Comparison of ENCODE assay signal across 13 cellular contexts in genomic region chr4:88690355-88690754, GRCh38. TPM values are rescaled to one million over a fixed set of nuclear protein-coding genes. Genes with fewer than 3 reads are reported as not detected.
DNase-seq lines count a peak whose midpoint lies in the region; ATAC-seq, FAIRE-seq and TF ChIP-seq lines count a peak whose summit lies in the region.
"Had no signal": no experiment of that assay in that cellular context is flagged by ENCODE, and none has a peak within 500 bp of the region (broad histone marks: within the 10 kb centered on the region; RNA-seq: fewer than 3 reads in every experiment).

No MANE protein-coding gene starts in this region.

- H3K27ac Mint-ChIP-seq in GM23338, result peak overlapping the region; percentile 73
- H3K27ac Mint-ChIP-seq: activated B cell treated with CpG ODN at 0.5 μM for 24 hours had no signal

- peak in 1 of 2 experiments; percentile 18 for DNase-seq in A549 (ENCODE audit: low read depth in 1 of 2, low spot score in 1 of 2)
- DNase-seq in GM23338 (ENCODE audit: low spot score), result no peak
- DNase-seq in amniotic epithelial cell (ENCODE audit: low read depth), result peak; percentile 67
- DNase-seq in glomerular visceral epithelial cell (ENCODE audit: extremely low spot score), result peak; percentile 8
- no peak for DNase-seq in stimulated activated CD8-positive, alpha-beta memory T cell treated with anti-CD3 and anti-CD28 coated beads, Interleukin-4, amount 100 ng/mL, for 48 hours
- DNase-seq in stimulated activated CD4-positive, alpha-beta T cell treated with anti-CD3 and anti-CD28 coated beads, Interleukin-4, amount 100 ng/mL, for 24 hours, result no peak
- DNase-seq: activated B cell treated with CpG ODN at 0.5 μM for 24 hours, NCI-H526 treated with DMSO at 0.1 percent for 48 hours, SIG-M5 had no signal

- ATAC-seq in A549, result peak; percentile 50 to 74; a peak in 3 of 6 replicates
- no peak for ATAC-seq in GM23338
- ATAC-seq in HG02970 (IDR thresholded peaks at IDR 0.05; ENCODE audit: low FRiP score, unreplicated experiment), result no peak
- ATAC-seq in GM19397 (IDR thresholded peaks at IDR 0.05; ENCODE audit: unreplicated experiment), result no peak

- H3K4me2 ChIP-seq in A549, result peak overlapping the region; percentile 23; the same call in 1 of the 3 replicates
- H3K4me2 ChIP-seq in GM23338, result no peak overlapping the region
- H3K4me2 ChIP-seq: BLaER1 had no signal

- H2AFZ ChIP-seq in GM23338, result no peak overlapping the region

- H3K27ac ChIP-seq in A549 (no peak overlapping the region), GM23338 (ENCODE audit: low read depth) (no peak overlapping the region)
- H3K27ac ChIP-seq: BLaER1 had no signal

- WGBS in A549 (ENCODE audit: missing lambda C conversion rate), result 92% methylated on average over 3 of the region's 3 CpGs

- no peaks in the 10 kb centered on the region for H3K27me3 ChIP-seq in GM23338 (ENCODE audit: insufficient read depth)
- H3K27me3 ChIP-seq: BLaER1 had no signal

- H3K36me3 ChIP-seq in GM23338 (ENCODE audit: insufficient read depth), result no peaks in the 10 kb centered on the region

- H3K27me3 Mint-ChIP-seq in GM23338 (ENCODE audit: insufficient read depth, low read depth, poor library complexity), result peaks cover under 1% of the 10 kb centered on the region
- H3K27me3 Mint-ChIP-seq: activated B cell treated with CpG ODN at 0.5 μM for 24 hours had no signal

- H3K4me3 ChIP-seq in A549, result no peak overlapping the region
- no peak overlapping the region for H3K4me3 ChIP-seq in GM23338
- H3K4me3 ChIP-seq: BLaER1 had no signal

- peaks cover 3% of the 10 kb centered on the region; the same call in 2 of the 3 replicates for H3K4me1 Mint-ChIP-seq in GM23338
- H3K4me1 Mint-ChIP-seq: activated B cell treated with CpG ODN at 0.5 μM for 24 hours had no signal

- CTCF ChIA-PET in A549 (lab: Yijun Ruan, JAX), result interaction anchor here (0.6 to 1.8 kb wide), 3 partner anchors 16 to 333 kb away, joined by 3 to 4 read pairs (median 4); no protein-coding TSS in a partner anchor

- no peak for FAIRE-seq in A549 (lab: Jason Lieb, UNC)
- FAIRE-seq: G401.6 had no signal

- POLR2A ChIA-PET in A549 (lab: Yijun Ruan, JAX), result no interaction called here

- H3K9me3 Mint-ChIP-seq in GM23338, result no peaks in the 10 kb centered on the region
- H3K9me3 Mint-ChIP-seq: activated B cell treated with CpG ODN at 0.5 μM for 24 hours had no signal

- no peaks in the 10 kb centered on the region for H3K9me3 ChIP-seq in A549
- H3K9me3 ChIP-seq: BLaER1 had no signal

- H4K20me1 ChIP-seq in GM23338 (replicated peaks; ENCODE audit: insufficient read depth), result no peaks in the 10 kb centered on the region
- H4K20me1 ChIP-seq: BLaER1 had no signal

- no peaks in the 10 kb centered on the region for H3K9me2 ChIP-seq in GM23338 (ENCODE audit: insufficient read depth)

- no peak overlapping the region for H3K4me3 Mint-ChIP-seq in GM23338
- H3K4me3 Mint-ChIP-seq: activated B cell treated with CpG ODN at 0.5 μM for 24 hours had no signal

- no peak for TF ChIP-seq CTCF in A549 (IDR thresholded peaks at IDR 0.05)
- TF ChIP-seq CTCF in GM23338 (conservative IDR thresholded peaks at IDR 0.05; ENCODE audit: low read depth in 2 of 2), result no peak

- no peaks in the 10 kb centered on the region for H3F3A ChIP-seq in GM23338 (replicated peaks; ENCODE audit: low read depth)

- peaks cover 11% of the 10 kb centered on the region for H3K4me1 ChIP-seq in A549
- no peaks in the 10 kb centered on the region for H3K4me1 ChIP-seq in GM23338 (ENCODE audit: insufficient read depth)
- H3K4me1 ChIP-seq: BLaER1 had no signal

- TF ChIP-seq POLR2A in A549 (IDR thresholded peaks at IDR 0.05; ENCODE audit: low read length), result no peak

- TF ChIP-seq RAD21 in A549 (conservative IDR thresholded peaks at IDR 0.05 in 1 of 2, IDR thresholded peaks at IDR 0.05 in 1 of 2), result no peak

- H3K36me3 Mint-ChIP-seq in GM23338 (ENCODE audit: low read depth), result no peaks in the 10 kb centered on the region

- no peaks in the 10 kb centered on the region for H3K79me2 ChIP-seq in GM23338 (replicated peaks; ENCODE audit: insufficient read depth)

- no peak for TF ChIP-seq EP300 in A549 (IDR thresholded peaks at IDR 0.05)

TF ChIP-seq in A549, 52 proteins besides CTCF, POLR2A, EP300 and RAD21:
- TF ChIP-seq NR3C1 (IDR thresholded peaks at IDR 0.05) (no peak), MAFK (IDR thresholded peaks at IDR 0.05; ENCODE audit: partially characterized antibody) (peak; percentile 88)

TF ChIP-seq in GM23338, 12 proteins besides CTCF, POLR2A, EP300 and RAD21:
- TF ChIP-seq, protein P1, sequence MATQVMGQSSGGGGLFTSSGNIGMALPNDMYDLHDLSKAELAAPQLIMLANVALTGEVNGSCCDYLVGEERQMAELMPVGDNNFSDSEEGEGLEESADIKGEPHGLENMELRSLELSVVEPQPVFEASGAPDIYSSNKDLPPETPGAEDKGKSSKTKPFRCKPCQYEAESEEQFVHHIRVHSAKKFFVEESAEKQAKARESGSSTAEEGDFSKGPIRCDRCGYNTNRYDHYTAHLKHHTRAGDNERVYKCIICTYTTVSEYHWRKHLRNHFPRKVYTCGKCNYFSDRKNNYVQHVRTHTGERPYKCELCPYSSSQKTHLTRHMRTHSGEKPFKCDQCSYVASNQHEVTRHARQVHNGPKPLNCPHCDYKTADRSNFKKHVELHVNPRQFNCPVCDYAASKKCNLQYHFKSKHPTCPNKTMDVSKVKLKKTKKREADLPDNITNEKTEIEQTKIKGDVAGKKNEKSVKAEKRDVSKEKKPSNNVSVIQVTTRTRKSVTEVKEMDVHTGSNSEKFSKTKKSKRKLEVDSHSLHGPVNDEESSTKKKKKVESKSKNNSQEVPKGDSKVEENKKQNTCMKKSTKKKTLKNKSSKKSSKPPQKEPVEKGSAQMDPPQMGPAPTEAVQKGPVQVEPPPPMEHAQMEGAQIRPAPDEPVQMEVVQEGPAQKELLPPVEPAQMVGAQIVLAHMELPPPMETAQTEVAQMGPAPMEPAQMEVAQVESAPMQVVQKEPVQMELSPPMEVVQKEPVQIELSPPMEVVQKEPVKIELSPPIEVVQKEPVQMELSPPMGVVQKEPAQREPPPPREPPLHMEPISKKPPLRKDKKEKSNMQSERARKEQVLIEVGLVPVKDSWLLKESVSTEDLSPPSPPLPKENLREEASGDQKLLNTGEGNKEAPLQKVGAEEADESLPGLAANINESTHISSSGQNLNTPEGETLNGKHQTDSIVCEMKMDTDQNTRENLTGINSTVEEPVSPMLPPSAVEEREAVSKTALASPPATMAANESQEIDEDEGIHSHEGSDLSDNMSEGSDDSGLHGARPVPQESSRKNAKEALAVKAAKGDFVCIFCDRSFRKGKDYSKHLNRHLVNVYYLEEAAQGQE (IDR thresholded peaks at IDR 0.05; ENCODE audit: unreplicated experiment), result no peak
- TF ChIP-seq EZH2phosphoT487 (IDR thresholded peaks at IDR 0.05; ENCODE audit: unreplicated experiment) (no peak), CREB1 (CRISPR knock-in tag; IDR thresholded peaks at IDR 0.05; ENCODE audit: low read depth) (no peak), POLR2AphosphoS5 (IDR thresholded peaks at IDR 0.05; ENCODE audit: low read depth) (no peak), ZNF331 (CRISPR knock-in tag; IDR thresholded peaks at IDR 0.05; ENCODE audit: low read depth) (no peak), EZH2 (IDR thresholded peaks at IDR 0.05; ENCODE audit: low read depth, unreplicated experiment) (no peak)
- TF ChIP-seq, protein P2, sequence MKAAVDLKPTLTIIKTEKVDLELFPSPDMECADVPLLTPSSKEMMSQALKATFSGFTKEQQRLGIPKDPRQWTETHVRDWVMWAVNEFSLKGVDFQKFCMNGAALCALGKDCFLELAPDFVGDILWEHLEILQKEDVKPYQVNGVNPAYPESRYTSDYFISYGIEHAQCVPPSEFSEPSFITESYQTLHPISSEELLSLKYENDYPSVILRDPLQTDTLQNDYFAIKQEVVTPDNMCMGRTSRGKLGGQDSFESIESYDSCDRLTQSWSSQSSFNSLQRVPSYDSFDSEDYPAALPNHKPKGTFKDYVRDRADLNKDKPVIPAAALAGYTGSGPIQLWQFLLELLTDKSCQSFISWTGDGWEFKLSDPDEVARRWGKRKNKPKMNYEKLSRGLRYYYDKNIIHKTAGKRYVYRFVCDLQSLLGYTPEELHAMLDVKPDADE (IDR thresholded peaks at IDR 0.05), result no peak
TF ChIP-seq in GM23338: peak in this region for 0.

RNA-seq across cellular contexts. Expression of gene NAP1L5, which starts 7.3 kb away (rescaled TPM):
- polyA plus RNA-seq in A549 (2011; rRNA removed) (2.4 TPM in 2 replicates), A549 (2017; fragmentation: RNase III; extraction: RNeasy Plus Mini Kit Qiagen cat#74134 plus additional on column Dnase treatment) (2.6 to 3.0 TPM (median 2.8 TPM) in 3 replicates), GM23338 (2016; fragmentation: Nextera tagmentation; extraction: Ambion mirVana) (2.4 and 3.9 TPM in 2 replicates)
- polyA plus RNA-seq in A549 (2012; cell fraction: cytosol; rRNA removed), result 0.79 and 0.98 TPM in 2 replicates
- 0.13 and 0.34 TPM in 2 replicates for polyA plus RNA-seq in A549 (2012; cell fraction: nucleus; rRNA removed)
- polyA minus RNA-seq in A549 (2011; rRNA and poly(A)+ RNA removed), result 0.21 and 0.29 TPM in 2 replicates
- total RNA-seq in GM23338 (2014; rRNA removed; shearing (Covaris generic)), result 1.3 and 2.0 TPM in 2 replicates

Comparison
In these comparisons a context has a peak if more than half of its experiments do, and no peak if none do; other contexts are left out.
1. ATAC-seq: peak in A549 (2 of 2); none in GM23338 (single experiment), HG02970 (single experiment) and GM19397 (single experiment).
2. DNase-seq: peak in amniotic epithelial cell (single experiment) and glomerular visceral epithelial cell (single experiment); none in GM23338 (single experiment), stimulated activated CD8-positive, alpha-beta memory T cell treated with anti-CD3 and anti-CD28 coated beads, Interleukin-4, amount 100 ng/mL, for 48 hours (single experiment) and stimulated activated CD4-positive, alpha-beta T cell treated with anti-CD3 and anti-CD28 coated beads, Interleukin-4, amount 100 ng/mL, for 24 hours (single experiment).